Comparison of ENCODE assay signal across 1 cellular context in genomic region chr9:32631991-32632390, GRCh38.
A peak's percentile ranks its signal among the peaks of the same experiment; 100 is the strongest.
TF ChIP-seq lines count a peak whose summit lies in the region.

No MANE protein-coding gene starts in this region.

TF ChIP-seq in K562, 482 proteins besides CTCF, POLR2A, EP300 and RAD21 (continued from another document and continues in another):
- no peak for TF ChIP-seq NR0B1 (IDR thresholded peaks at IDR 0.05; ENCODE audit: partially characterized antibody)
- TF ChIP-seq TAF9B (IDR thresholded peaks at IDR 0.05; ENCODE audit: partially characterized antibody), result no peak
- peak; percentile 92 for TF ChIP-seq MEIS2 (IDR thresholded peaks at IDR 0.05; ENCODE audit: partially characterized antibody)
- TF ChIP-seq ELF4 (CRISPR knock-in tag; IDR thresholded peaks at IDR 0.05), result no peak
- TF ChIP-seq ZNF764 (CRISPR knock-in tag; IDR thresholded peaks at IDR 0.05; ENCODE audit: low read depth), result no peak
- no peak for TF ChIP-seq TEAD1 (CRISPR knock-in tag; IDR thresholded peaks at IDR 0.05)
- TF ChIP-seq MLX (CRISPR knock-in tag; conservative IDR thresholded peaks at IDR 0.05), result no peak
- no peak for TF ChIP-seq CREB3 (tag; conservative IDR thresholded peaks at IDR 0.05; ENCODE audit: low read depth)
- TF ChIP-seq ZNF592 (IDR thresholded peaks at IDR 0.05), result no peak
- TF ChIP-seq SMARCA4 (IDR thresholded peaks at IDR 0.05), result peak; percentile 66; the same call in 1 of the 2 replicates
- TF ChIP-seq HOMEZ (CRISPR knock-in tag; IDR thresholded peaks at IDR 0.05), result no peak
- TF ChIP-seq SMC3 (conservative IDR thresholded peaks at IDR 0.05; ENCODE audit: insufficient read depth, low read depth, low read length), result no peak
- TF ChIP-seq THRAP3 (IDR thresholded peaks at IDR 0.05; ENCODE audit: borderline replicate concordance), result no peak
- no peak for TF ChIP-seq DMBX1 (CRISPR knock-in tag; IDR thresholded peaks at IDR 0.05; ENCODE audit: borderline replicate concordance)
- no peak for TF ChIP-seq ARID2 (IDR thresholded peaks at IDR 0.05)
- TF ChIP-seq RFX7 (CRISPR knock-in tag; IDR thresholded peaks at IDR 0.05), result no peak
- TF ChIP-seq ZNF121 (CRISPR knock-in tag; conservative IDR thresholded peaks at IDR 0.05), result no peak
- TF ChIP-seq CEBPB (tag; IDR thresholded peaks at IDR 0.05), result no peak
- no peak for TF ChIP-seq ZFX (CRISPR knock-in tag; IDR thresholded peaks at IDR 0.05)
- TF ChIP-seq NR2C2 (CRISPR knock-in tag; IDR thresholded peaks at IDR 0.05), result no peak
- no peak for TF ChIP-seq NR2C2 (tag; IDR thresholded peaks at IDR 0.05)
- no peak for TF ChIP-seq ZNF224 (CRISPR knock-in tag; IDR thresholded peaks at IDR 0.05)
- 0 out of 2 replicates have a peak, but pooled peaks have one; percentile 14 for TF ChIP-seq NFIC (IDR thresholded peaks at IDR 0.05)
- TF ChIP-seq HMGN3 (IDR thresholded peaks at IDR 0.05; ENCODE audit: borderline replicate concordance, extremely low read depth, insufficient read length, low read depth, low read length), result no peak
- peak; percentile 85 for TF ChIP-seq ARID1B (IDR thresholded peaks at IDR 0.05)
- TF ChIP-seq VEZF1 (CRISPR knock-in tag; IDR thresholded peaks at IDR 0.05), result no peak
- no peak for TF ChIP-seq ZNF785 (CRISPR knock-in tag; IDR thresholded peaks at IDR 0.05)
- TF ChIP-seq TAL1 (IDR thresholded peaks at IDR 0.05), result peak; percentile 91
- no peak for TF ChIP-seq ZNF212 (CRISPR knock-in tag; IDR thresholded peaks at IDR 0.05)
- TF ChIP-seq RREB1 (CRISPR knock-in tag; IDR thresholded peaks at IDR 0.05), result no peak
- TF ChIP-seq ZNF717 (CRISPR knock-in tag; IDR thresholded peaks at IDR 0.05), result no peak
- no peak for TF ChIP-seq FOXA1 (IDR thresholded peaks at IDR 0.05; ENCODE audit: borderline replicate concordance)
- TF ChIP-seq NELFE (IDR thresholded peaks at IDR 0.05; ENCODE audit: insufficient read depth, insufficient read length), result no peak
- TF ChIP-seq ZNF589 (CRISPR knock-in tag; IDR thresholded peaks at IDR 0.05; ENCODE audit: low read depth), result no peak
- no peak for TF ChIP-seq BMI1 (IDR thresholded peaks at IDR 0.05; ENCODE audit: low read length)
- TF ChIP-seq ZFP36 (IDR thresholded peaks at IDR 0.05; ENCODE audit: low read depth, low read length, partially characterized antibody), result no peak
- peak; percentile 40; the same call in 1 of the 2 replicates for TF ChIP-seq MAFG (tag; conservative IDR thresholded peaks at IDR 0.05)
- TF ChIP-seq SMARCE1 (IDR thresholded peaks at IDR 0.05), result peak; percentile 43; the same call in 1 of the 2 replicates
- no peak for TF ChIP-seq NFE2L1 (tag; IDR thresholded peaks at IDR 0.05; ENCODE audit: borderline replicate concordance, low read depth)
- peak; percentile 20; the same call in 1 of the 2 replicates for TF ChIP-seq ESRRA (IDR thresholded peaks at IDR 0.05; ENCODE audit: borderline replicate concordance, low read depth)
- peak; percentile 34; the same call in 1 of the 2 replicates for TF ChIP-seq ATF3 (IDR thresholded peaks at IDR 0.05)
- no peak for TF ChIP-seq ATF3 (CRISPR knock-in tag; conservative IDR thresholded peaks at IDR 0.05)
- TF ChIP-seq TCF3 (CRISPR knock-in tag; IDR thresholded peaks at IDR 0.05), result peak; percentile 66
- no peak for TF ChIP-seq KDM1A (IDR thresholded peaks at IDR 0.05)
- TF ChIP-seq DPF2 (IDR thresholded peaks at IDR 0.05), result peak; percentile 41; the same call in 1 of the 2 replicates
- no peak for TF ChIP-seq TAF15 (IDR thresholded peaks at IDR 0.05; ENCODE audit: low read depth, low read length)
- peak; percentile 74 for TF ChIP-seq ATF7 (IDR thresholded peaks at IDR 0.05)
- no peak for TF ChIP-seq FOXJ2 (tag; IDR thresholded peaks at IDR 0.05)
- TF ChIP-seq ZNF449 (CRISPR knock-in tag; IDR thresholded peaks at IDR 0.05), result no peak
- no peak for TF ChIP-seq ZNF354B (CRISPR knock-in tag; IDR thresholded peaks at IDR 0.05)
